20 cellular contexts compared by ENCODE assay signal in the genomic region with DNA sequence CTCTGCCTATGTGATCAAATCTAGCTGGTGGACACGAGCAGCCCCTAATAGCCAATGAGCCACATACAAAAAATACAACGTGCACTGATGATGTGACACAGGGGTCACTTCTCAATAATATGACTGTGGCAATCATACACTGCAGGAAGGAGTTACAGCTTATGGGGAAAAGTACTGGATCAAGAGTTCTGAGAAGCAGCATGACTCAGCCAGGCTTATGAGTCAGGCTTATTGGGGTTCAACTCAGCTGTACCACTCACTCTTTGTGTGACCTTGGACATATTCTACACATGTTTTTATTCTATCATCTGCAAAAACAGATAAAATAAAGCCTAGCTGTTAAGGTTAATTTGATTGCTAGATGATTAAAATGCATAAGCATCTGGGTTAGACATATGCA.
DNase-seq lines count a peak whose midpoint lies in the region; ATAC-seq and TF ChIP-seq lines count a peak whose summit lies in the region.
"Had no signal": no experiment of that assay in that cellular context is flagged by ENCODE, and none has a peak within 500 bp of the region (broad histone marks: within the 10 kb centered on the region; RNA-seq: fewer than 3 reads in every experiment).

No MANE protein-coding gene starts in this region.

- peak; percentile 33 for DNase-seq in HPDE6-E6E7 (ENCODE audit: extremely low spot score)
- no peak for DNase-seq in RWPE2 (ENCODE audit: low spot score)
- DNase-seq in epithelial cell of prostate (ENCODE audit: low read depth, low spot score): peak; percentile 22
- DNase-seq in myocyte (ENCODE audit: low read depth): peak; percentile 2
- no peak for DNase-seq in NCI-H187 treated with DMSO at 0.1 percent for 48 hours (lab: John Stamatoyannopoulos, UW)
- no peak for DNase-seq in type B pancreatic cell (ENCODE audit: extremely low spot score, unreplicated experiment)
- DNase-seq in stimulated activated CD4-positive, alpha-beta T cell treated with anti-CD3 and anti-CD28 coated beads, Interleukin-2, amount 100 ng/mL, for 24 hours: no peak
- no peak for DNase-seq in NCI-H146 (lab: John Stamatoyannopoulos, UW)
- DNase-seq: activated CD8-positive, alpha-beta memory T cell treated with anti-CD3 and anti-CD28 coated beads, Interleukin-2, amount 10 ng/mL, durations not matched to agents 7 days and 5 days; CD8-positive, alpha-beta memory T cell; effector memory CD4-positive, alpha-beta T cell; GM23248; NCI-H2029 treated with DMSO at 0.1 percent for 48 hours; NCI-H69; right lobe of liver; stimulated activated CD4-positive, alpha-beta T cell treated with anti-CD3 and anti-CD28 coated beads, Interleukin-1b, Interleukin-23, amount 100 ng/mL, for 48 hours; stimulated activated naive CD8-positive, alpha-beta T cell treated with anti-CD3 and anti-CD28 coated beads, Interleukin-15, amount 100 ng/mL, for 72 hours; upper lobe of right lung had no signal

- no peaks in the 10 kb centered on the region for H3K9me3 Mint-ChIP-seq in type B pancreatic cell

- H3K4me3 Mint-ChIP-seq in type B pancreatic cell: no peak overlapping the region
- H3K4me3 Mint-ChIP-seq: activated CD8-positive, alpha-beta memory T cell treated with anti-CD3 and anti-CD28 coated beads, Interleukin-2, amount 10 ng/mL, durations not matched to agents 7 days and 5 days; CD8-positive, alpha-beta memory T cell; stimulated activated naive CD8-positive, alpha-beta T cell treated with anti-CD3 and anti-CD28 coated beads, Interleukin-15, amount 100 ng/mL, for 72 hours; T-helper 2 cell treated with Interferon-gamma antibody and Interleukin-4, amounts not matched to agents 5 μg/mL and 100 μg/mL, for 36 hours had no signal

- H3K4me1 ChIP-seq in RWPE2 (ENCODE audit: insufficient read depth, poor library complexity, severe bottlenecking): no peaks in the 10 kb centered on the region
- H3K4me1 ChIP-seq: right lobe of liver, SJSA1, upper lobe of right lung had no signal

- H3K4me3 ChIP-seq in RWPE2 (ENCODE audit: severe bottlenecking): no peak overlapping the region
- H3K4me3 ChIP-seq: GM23248, right lobe of liver, SJSA1, upper lobe of right lung had no signal

- H3K27ac ChIP-seq in RWPE2 (ENCODE audit: poor library complexity, severe bottlenecking): no peak overlapping the region
- H3K27ac ChIP-seq in epithelial cell of prostate: no peak overlapping the region
- H3K27ac ChIP-seq: GM23248, right lobe of liver, SJSA1, upper lobe of right lung had no signal

- TF ChIP-seq CTCF in RWPE2 (IDR thresholded peaks at IDR 0.05; ENCODE audit: poor library complexity, severe bottlenecking) (no peak), type B pancreatic cell (conservative IDR thresholded peaks at IDR 0.05) (no peak)

- no peaks in the 10 kb centered on the region for H3K36me3 ChIP-seq in RWPE2 (ENCODE audit: low read depth)
- H3K36me3 ChIP-seq: right lobe of liver, SJSA1, upper lobe of right lung had no signal

- no peaks in the 10 kb centered on the region for H3K27me3 ChIP-seq in RWPE2 (ENCODE audit: insufficient read depth, poor library complexity, severe bottlenecking)
- H3K27me3 ChIP-seq: right lobe of liver, SJSA1, upper lobe of right lung had no signal

- no peaks in the 10 kb centered on the region for H3K4me1 Mint-ChIP-seq in type B pancreatic cell (ENCODE audit: unreplicated experiment)
- H3K4me1 Mint-ChIP-seq: activated CD8-positive, alpha-beta memory T cell treated with anti-CD3 and anti-CD28 coated beads, Interleukin-2, amount 10 ng/mL, durations not matched to agents 7 days and 5 days; CD8-positive, alpha-beta memory T cell; stimulated activated naive CD8-positive, alpha-beta T cell treated with anti-CD3 and anti-CD28 coated beads, Interleukin-15, amount 100 ng/mL, for 72 hours had no signal

- peaks cover 4% of the 10 kb centered on the region for H3K27me3 Mint-ChIP-seq in type B pancreatic cell
- H3K27me3 Mint-ChIP-seq: activated CD8-positive, alpha-beta memory T cell treated with anti-CD3 and anti-CD28 coated beads, Interleukin-2, amount 10 ng/mL, durations not matched to agents 7 days and 5 days; CD8-positive, alpha-beta memory T cell; stimulated activated naive CD8-positive, alpha-beta T cell treated with anti-CD3 and anti-CD28 coated beads, Interleukin-15, amount 100 ng/mL, for 72 hours had no signal

- no peaks in the 10 kb centered on the region for H3K9me3 ChIP-seq in RWPE2 (ENCODE audit: severe bottlenecking)
- H3K9me3 ChIP-seq: right lobe of liver, SJSA1, upper lobe of right lung had no signal

- no peak overlapping the region for H3K27ac Mint-ChIP-seq in type B pancreatic cell
- H3K27ac Mint-ChIP-seq: activated CD8-positive, alpha-beta memory T cell treated with anti-CD3 and anti-CD28 coated beads, Interleukin-2, amount 10 ng/mL, durations not matched to agents 7 days and 5 days; CD8-positive, alpha-beta memory T cell; stimulated activated naive CD8-positive, alpha-beta T cell treated with anti-CD3 and anti-CD28 coated beads, Interleukin-15, amount 100 ng/mL, for 72 hours; T-helper 2 cell treated with Interferon-gamma antibody and Interleukin-4, amounts not matched to agents 5 μg/mL and 100 μg/mL, for 36 hours had no signal

- ATAC-seq in RWPE2 (ENCODE audit: low read depth): peak; percentile 51; the same call in 2 of the 3 replicates
- ATAC-seq: activated CD8-positive, alpha-beta memory T cell treated with anti-CD3 and anti-CD28 coated beads, Interleukin-2, amount 10 ng/mL, durations not matched to agents 7 days and 5 days; right lobe of liver; stimulated activated naive CD8-positive, alpha-beta T cell treated with anti-CD3 and anti-CD28 coated beads, Interleukin-15, amount 100 ng/mL, for 72 hours; upper lobe of right lung had no signal

- no peaks in the 10 kb centered on the region for H3K36me3 Mint-ChIP-seq in type B pancreatic cell
- H3K36me3 Mint-ChIP-seq: activated CD8-positive, alpha-beta memory T cell treated with anti-CD3 and anti-CD28 coated beads, Interleukin-2, amount 10 ng/mL, durations not matched to agents 7 days and 5 days; CD8-positive, alpha-beta memory T cell had no signal

Comparison
In these comparisons a context has a peak if more than half of its experiments do, and no peak if none do; other contexts are left out.
1. DNase-seq: peak in HPDE6-E6E7 (single experiment), epithelial cell of prostate (single experiment) and myocyte (single experiment); none in RWPE2 (single experiment), NCI-H187 treated with DMSO at 0.1 percent for 48 hours (single experiment), type B pancreatic cell (single experiment), stimulated activated CD4-positive, alpha-beta T cell treated with anti-CD3 and anti-CD28 coated beads, Interleukin-2, amount 100 ng/mL, for 24 hours (0 of 2) and NCI-H146 (single experiment).